ENCODE assay signal across 7 cellular contexts in the genomic region with DNA sequence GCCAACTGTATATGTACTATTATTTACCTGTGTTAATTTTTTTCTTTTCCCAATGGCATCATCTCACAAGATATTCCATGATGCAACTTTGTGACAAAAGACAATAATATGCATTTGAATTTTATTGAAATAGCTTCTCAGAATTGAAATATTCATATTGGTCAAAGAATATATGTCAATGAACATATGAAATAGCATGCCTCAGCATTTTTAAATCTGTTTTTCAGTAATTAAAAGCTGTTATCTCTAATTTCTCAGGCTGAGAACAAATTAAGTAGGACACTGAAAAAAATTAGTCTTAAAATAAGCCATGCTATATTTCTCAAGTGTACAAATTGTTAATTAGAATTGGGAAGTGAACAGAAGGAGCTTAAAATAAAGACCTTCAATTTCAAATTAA.
"Had no signal": no experiment of that assay in that cellular context is flagged by ENCODE, and none has a peak within 500 bp of the region (broad histone marks: within the 10 kb centered on the region; RNA-seq: fewer than 3 reads in every experiment).

No MANE protein-coding gene starts in this region.

- H3K9ac ChIP-seq: KMS-11 had no signal

- FAIRE-seq: HTR-8/SVneo had no signal

- H3K4me2 ChIP-seq: KMS-11 had no signal

- H3K27ac ChIP-seq: HL-60, KMS-11 had no signal

- DNase-seq: Karpas-422, Kasumi-1, KBM-7, KG1 had no signal
